Comparison of ENCODE assay signal across 9 cellular contexts in genomic region chr1:36304970-36305914, GRCh38. TPM values are rescaled to one million over a fixed set of nuclear protein-coding genes. Genes with fewer than 3 reads are reported as not detected.
DNase-seq lines count a peak whose midpoint lies in the region; ATAC-seq and TF ChIP-seq lines count a peak whose summit lies in the region.
"Had no signal": no experiment of that assay in that cellular context is flagged by ENCODE, and none has a peak within 500 bp of the region (broad histone marks: within the 10 kb centered on the region; RNA-seq: fewer than 3 reads in every experiment).

No MANE protein-coding gene starts in this region.

- H3K27me3 Mint-ChIP-seq in type B pancreatic cell, result peaks cover 2% of the 10 kb centered on the region

- H3K9me3 ChIP-seq in heart right ventricle (no peaks in the 10 kb centered on the region), adipocyte (ENCODE audit: control insufficient read depth, low read length) (no peaks in the 10 kb centered on the region), mucosa of stomach (ENCODE audit: control insufficient read depth, low read length) (no peaks in the 10 kb centered on the region)
- H3K9me3 ChIP-seq: BE2C had no signal

- H3K27ac Mint-ChIP-seq in type B pancreatic cell, result peak overlapping the region; percentile 99

- H3K27me3 ChIP-seq in heart right ventricle (no peaks in the 10 kb centered on the region), adipocyte (replicated peaks; ENCODE audit: control insufficient read depth, insufficient read depth, low read length) (no peaks in the 10 kb centered on the region), mucosa of stomach (ENCODE audit: control insufficient read depth, insufficient read depth, low read length) (no peaks in the 10 kb centered on the region)
- H3K27me3 ChIP-seq: BE2C had no signal

- DNase-seq in heart right ventricle, result no peak
- no peak for DNase-seq in Right ventricle myocardium superior
- no peak for DNase-seq in adipocyte (ENCODE audit: low read depth)
- DNase-seq in type B pancreatic cell (ENCODE audit: extremely low spot score, unreplicated experiment), result no peak
- no peak for DNase-seq in OCI-M2 (lab: John Stamatoyannopoulos, UW; ENCODE audit: unreplicated experiment)
- no peak for DNase-seq in NCI-H1417 treated with DMSO at 0.1 percent for 48 hours (lab: John Stamatoyannopoulos, UW)

- H3K36me3 ChIP-seq in heart right ventricle (peaks cover 0 to 62% (median 43%) of the 10 kb centered on the region in 9 donors), adipocyte (ENCODE audit: control insufficient read depth, insufficient read depth, low read length, severe bottlenecking) (peaks cover 53% of the 10 kb centered on the region), mucosa of stomach (ENCODE audit: control insufficient read depth, insufficient read depth, low read length) (peaks cover 17% of the 10 kb centered on the region)

- 76 to 80% methylated on average over 10 of the region's 10 CpGs for WGBS in heart right ventricle, 2 donors

- peak overlapping the region in 8 of 10 donors; percentile 76 to 91 (median 80) for H3K27ac ChIP-seq in heart right ventricle

- no peaks in the 10 kb centered on the region for H3K9me3 Mint-ChIP-seq in type B pancreatic cell

- peaks cover 35% of the 10 kb centered on the region for H3K36me3 Mint-ChIP-seq in type B pancreatic cell

- intact Hi-C loops in heart right ventricle (cut with DNase I) (loop anchor here in 4 of 10 donors (5.0 to 10.0 kb wide), 3 partner anchors 60 to 110 kb away; no protein-coding TSS in a partner anchor), Right ventricle myocardium superior (cut with DNase I) (no loop called here)

- H3K4me3 Mint-ChIP-seq in type B pancreatic cell, result peak overlapping the region; percentile 98

- H3K9ac ChIP-seq in adipocyte (ENCODE audit: low read length) (peak overlapping the region; percentile 68), mucosa of stomach (ENCODE audit: low read length) (peak overlapping the region; percentile 65)

- TF ChIP-seq CTCF in heart right ventricle (IDR thresholded peaks at IDR 0.05) (no peak), type B pancreatic cell (conservative IDR thresholded peaks at IDR 0.05) (no peak)

- H3K4me3 ChIP-seq in heart right ventricle, result no peak overlapping the region
- H3K4me3 ChIP-seq in adipocyte (ENCODE audit: low read length), result no peak overlapping the region
- H3K4me3 ChIP-seq in mucosa of stomach (ENCODE audit: low read length), result no peak overlapping the region

- ATAC-seq in heart right ventricle, result no peak
- ATAC-seq in Right ventricle myocardium superior (ENCODE audit: poor library complexity), result no peak
- ATAC-seq in GM19035 (IDR thresholded peaks at IDR 0.05; ENCODE audit: unreplicated experiment), result no peak

- peaks cover 9% of the 10 kb centered on the region for H3K4me1 Mint-ChIP-seq in type B pancreatic cell (ENCODE audit: unreplicated experiment)

- H3K4me1 ChIP-seq in heart right ventricle (peaks cover 4 to 41% (median 20%) of the 10 kb centered on the region in 9 donors), adipocyte (ENCODE audit: control insufficient read depth, insufficient read depth, low read length) (peaks cover 22% of the 10 kb centered on the region), mucosa of stomach (ENCODE audit: control insufficient read depth, insufficient read depth, low read length) (peaks cover 25% of the 10 kb centered on the region)
- H3K4me1 ChIP-seq: BE2C had no signal

RNA-seq across cellular contexts. Expression of gene SH3D21, which starts 0.9 kb away (rescaled TPM):
- total RNA-seq in heart right ventricle, result 1 to 10 TPM; 1.1 to 3.3 (median 1.7) TPM
- 1 to 10 TPM in 1 of 2 donors, under 1 TPM in 1; 0.58 to 4.8 TPM for polyA plus RNA-seq in heart right ventricle
- 1.3 TPM for total RNA-seq in Right ventricle myocardium superior
- total RNA-seq in type B pancreatic cell (ENCODE audit: low replicate concordance), result 15.7 and 32.5 TPM in 2 replicates

RNA-seq across cellular contexts. Expression of gene EVA1B, which starts 18.2 kb away (rescaled TPM):
- 10 to 100 TPM in 3 of 10 donors, 1 to 10 TPM in 7; 4.6 to 16.0 (median 6.8) TPM for total RNA-seq in heart right ventricle
- polyA plus RNA-seq in heart right ventricle, result 10 to 100 TPM; 25.2 to 38.9 TPM
- 10.8 TPM for total RNA-seq in Right ventricle myocardium superior
- total RNA-seq in type B pancreatic cell (ENCODE audit: low replicate concordance), result 23.3 and 39.5 TPM in 2 replicates
